In genomic region chr3:48400824-48401433, GRCh38 we compare ENCODE assay signal across 8 cellular contexts. TPM values are rescaled to one million over a fixed set of nuclear protein-coding genes. Genes with fewer than 3 reads are reported as not detected.
DNase-seq lines count a peak whose midpoint lies in the region; ATAC-seq and TF ChIP-seq lines count a peak whose summit lies in the region.

No MANE protein-coding gene starts in this region.

- in situ Hi-C loops in brain microvascular endothelial cell (cut with HindIII; ENCODE audit: low pct_ligation_motif_present, low sequenced_read_pairs) = no loop called here

- H3K36me3 Mint-ChIP-seq in immature natural killer cell = no peaks in the 10 kb centered on the region

- no peak overlapping the region for H3K4me3 ChIP-seq in LNCaP clone FGC (ENCODE audit: low read depth, low read length)
- no peak overlapping the region for H3K4me3 ChIP-seq in brain microvascular endothelial cell (ENCODE audit: low read depth, low read length)

- DNase-seq in GDM1 (lab: John Stamatoyannopoulos, UW) = peak; percentile 14
- peak; percentile 11 for DNase-seq in LNCaP clone FGC (ENCODE audit: low read depth)
- peak; percentile 55 for DNase-seq in T-helper 9 cell
- DNase-seq in brain microvascular endothelial cell = peak; percentile 22
- peak; percentile 64 to 73 (median 68) for DNase-seq in immature natural killer cell
- peak; percentile 19 to 28 for DNase-seq in stimulated activated CD4-positive, alpha-beta T cell treated with anti-CD3 and anti-CD28 coated beads, Interleukin-1b, Interleukin-23, amount 100 ng/mL, for 1 hour (ENCODE audit: low read depth in 2 of 2)
- no peak for DNase-seq in NK-92 (lab: John Stamatoyannopoulos, UW; ENCODE audit: unreplicated experiment)

- H3K27ac ChIP-seq in brain microvascular endothelial cell = no peak overlapping the region

- peaks cover 3 to 9% (median 4%) of the 10 kb centered on the region in 3 donors for H3K27me3 Mint-ChIP-seq in immature natural killer cell (ENCODE audit: low read depth in 3 of 3)

- H3K4me3 Mint-ChIP-seq in immature natural killer cell = no peak overlapping the region

- no peaks in the 10 kb centered on the region for H3K4me1 Mint-ChIP-seq in immature natural killer cell

- no peak for ATAC-seq in HG03442 (IDR thresholded peaks at IDR 0.05; ENCODE audit: unreplicated experiment)

- no peaks in the 10 kb centered on the region for H3K9me3 Mint-ChIP-seq in immature natural killer cell

- H3K27ac Mint-ChIP-seq in immature natural killer cell = peak overlapping the region in 2 of 6 donors; percentile 24 to 71

- TF ChIP-seq CTCF in LNCaP clone FGC (IDR thresholded peaks at IDR 0.05; ENCODE audit: control insufficient read depth, extremely low read depth, insufficient read depth) (peak; percentile 55), brain microvascular endothelial cell (IDR thresholded peaks at IDR 0.05; ENCODE audit: low read depth, low read length, missing control alignments) (peak; percentile 82)

- no peaks in the 10 kb centered on the region for H3K27me3 ChIP-seq in brain microvascular endothelial cell (replicated peaks)

- no peaks in the 10 kb centered on the region for H3K36me3 ChIP-seq in brain microvascular endothelial cell (replicated peaks)

RNA-seq across cellular contexts. Expression of gene FBXW12, which starts 28.9 kb away (rescaled TPM):
- polyA plus RNA-seq in immature natural killer cell = not detected

RNA-seq across cellular contexts. Expression of gene PLXNB1, which starts 29.0 kb away (rescaled TPM):
- polyA plus RNA-seq in immature natural killer cell = under 1 TPM in 2 of 3 donors, not detected in 1; 0.11 to 0.19 TPM

RNA-seq across cellular contexts. Expression of gene CCDC51, which starts 39.0 kb away (rescaled TPM):
- polyA plus RNA-seq in immature natural killer cell = 10 to 100 TPM; 10.2 to 16.3 (median 10.6) TPM

RNA-seq across cellular contexts. Expression of gene TMA7, which starts 39.1 kb away (rescaled TPM):
- polyA plus RNA-seq in immature natural killer cell = 1,000 to 10,000 TPM in 1 of 3 donors, 100 to 1,000 TPM in 2; 593 to 1,259 (median 677) TPM

RNA-seq across cellular contexts. Expression of gene ATRIP, which starts 45.6 kb away (rescaled TPM):
- polyA plus RNA-seq in immature natural killer cell = 10 to 100 TPM in 1 of 3 donors, 1 to 10 TPM in 2; 6.4 to 12.6 (median 6.6) TPM
